In genomic region chr10:48633381-48634197, GRCh38 we compare ENCODE assay signal across 12 cellular contexts. TPM values are rescaled to one million over a fixed set of nuclear protein-coding genes. Genes with fewer than 3 reads are reported as not detected.
DNase-seq lines count a peak whose midpoint lies in the region; ATAC-seq, FAIRE-seq and TF ChIP-seq lines count a peak whose summit lies in the region.
"Had no signal": no experiment of that assay in that cellular context is flagged by ENCODE, and none has a peak within 500 bp of the region (broad histone marks: within the 10 kb centered on the region; RNA-seq: fewer than 3 reads in every experiment).

No MANE protein-coding gene starts in this region.

- H3K27me3 Mint-ChIP-seq in activated B cell treated with CpG ODN at 0.5 μM for 24 hours = peaks cover 18% of the 10 kb centered on the region

- no peak overlapping the region for H3K9ac ChIP-seq in neuronal stem cell (ENCODE audit: low read depth, low read length, poor library complexity)

- peaks cover 38% of the 10 kb centered on the region for H3K4me1 Mint-ChIP-seq in activated B cell treated with CpG ODN at 0.5 μM for 24 hours

- no peak overlapping the region for H3K4ac ChIP-seq in neuronal stem cell (ENCODE audit: low read length)

- H3K27ac Mint-ChIP-seq in activated B cell treated with CpG ODN at 0.5 μM for 24 hours = peak overlapping the region; percentile 74

- H3K4me1 ChIP-seq in neuronal stem cell (ENCODE audit: control insufficient read depth in 2 of 2, insufficient read depth in 1 of 2, low read depth in 1 of 2, low read length in 2 of 2) = no peaks in the 10 kb centered on the region
- H3K4me1 ChIP-seq: breast epithelium had no signal

- no peaks in the 10 kb centered on the region for H3K36me3 ChIP-seq in neuronal stem cell (replicated peaks in 1 of 2; ENCODE audit: control insufficient read depth in 2 of 2, insufficient read depth in 2 of 2, low read length in 2 of 2)
- H3K36me3 ChIP-seq: breast epithelium had no signal

- H3K4me2 ChIP-seq in neuronal stem cell (ENCODE audit: insufficient read depth, low read length, poor library complexity, severe bottlenecking) = no peak overlapping the region

- H3K27ac ChIP-seq in AG04450 (ENCODE audit: low read depth, low read length) (peak overlapping the region; percentile 68), neuronal stem cell (replicated peaks; ENCODE audit: low read length) (no peak overlapping the region)
- H3K27ac ChIP-seq: breast epithelium had no signal

- H3K23ac ChIP-seq in neuronal stem cell (ENCODE audit: low read depth, low read length, poor library complexity) = no peak overlapping the region

- H3K9me3 Mint-ChIP-seq in activated B cell treated with CpG ODN at 0.5 μM for 24 hours = no peaks in the 10 kb centered on the region

- ATAC-seq in HG02981 (IDR thresholded peaks at IDR 0.05; ENCODE audit: unreplicated experiment) (peak; percentile 24), activated B cell treated with CpG ODN at 0.5 μM for 24 hours (ENCODE audit: low read depth) (peak; percentile 19)

- no peak overlapping the region for H2BK15ac ChIP-seq in neuronal stem cell (ENCODE audit: low read length)

- no CpG with 5 or more reads among the region's 4 CpGs for WGBS in neuronal stem cell (ENCODE audit: extremely low coverage in 2 of 2, insufficient read length in 2 of 2, insufficient replicate concordance in 1 of 2), 2 donors

- POLR2A ChIA-PET in AG04450 (lab: Yijun Ruan, JAX) = interaction anchor here (2.0 kb wide), 1 partner anchor 27 kb away, joined by 7 read pairs; no protein-coding TSS in a partner anchor
- POLR2A ChIA-PET in activated B cell treated with CpG ODN at 0.5 μM for 24 hours (lab: Charles Lee) = interaction anchor here (0.6 to 2.0 kb wide), 6 partner anchors 22 to 317 kb away, joined by 3 to 6 read pairs (median 4); no protein-coding TSS in a partner anchor

- H4K91ac ChIP-seq in neuronal stem cell (ENCODE audit: low read depth, low read length, poor library complexity) = no peak overlapping the region

- no peak overlapping the region for H3K14ac ChIP-seq in neuronal stem cell (ENCODE audit: low read length)

- no peak overlapping the region for H2BK120ac ChIP-seq in neuronal stem cell (ENCODE audit: low read depth, low read length)

- intact Hi-C loops in activated B cell treated with CpG ODN at 0.5 μM for 24 hours (cut with micrococcal nuclease) = loop anchor here (1.0 to 2.0 kb wide), 3 partner anchors 23 to 57 kb away; no protein-coding TSS in a partner anchor

- CTCF ChIA-PET in AG04450 (lab: Charles Lee) = interaction anchor here (0.9 to 13.7 kb wide), 4 partner anchors 19 to 26 kb away, joined by 3 to 141 read pairs (median 6); no protein-coding TSS in a partner anchor
- CTCF ChIA-PET in activated B cell treated with CpG ODN at 0.5 μM for 24 hours (lab: Charles Lee) = interaction anchor here (0.6 to 2.2 kb wide), 10 partner anchors 19 to 217 kb away, joined by 3 to 15 read pairs (median 4); partner anchors contain the start of gene ARHGAP22

- TF ChIP-seq CTCF in AG04450 (IDR thresholded peaks at IDR 0.05; ENCODE audit: low read depth, low read length) (no peak), activated B cell treated with CpG ODN at 0.5 μM for 24 hours (IDR thresholded peaks at IDR 0.05) (no peak)

- no peaks in the 10 kb centered on the region for H3K79me1 ChIP-seq in neuronal stem cell (ENCODE audit: low read depth, low read length)

- no peak for DNase-seq in AG04450 (ENCODE audit: low read depth, low spot score)
- no peak for DNase-seq in GM19239 (ENCODE audit: insufficient read length, low spot score)
- no peak for DNase-seq in activated B cell treated with CpG ODN at 0.5 μM for 24 hours
- no peak for DNase-seq in COLO829 (ENCODE audit: low spot score)
- no peak for DNase-seq in neuronal stem cell (ENCODE audit: low spot score)
- DNase-seq in 8988T = no peak
- DNase-seq in cerebellar nuclear complex (lab: John Stamatoyannopoulos, UW) = no peak
- DNase-seq: COR-L47, NCI-H1105 treated with DMSO at 0.1 percent for 48 hours had no signal

- H3K18ac ChIP-seq in neuronal stem cell (ENCODE audit: low read length) = no peak overlapping the region

- H2BK12ac ChIP-seq in neuronal stem cell (ENCODE audit: low read length) = no peak overlapping the region

- H3K36me3 Mint-ChIP-seq in activated B cell treated with CpG ODN at 0.5 μM for 24 hours (ENCODE audit: low read depth) = no peaks in the 10 kb centered on the region

- no peak overlapping the region for H2AK5ac ChIP-seq in neuronal stem cell (ENCODE audit: low read depth, low read length)

- H3K4me3 Mint-ChIP-seq in activated B cell treated with CpG ODN at 0.5 μM for 24 hours = peak overlapping the region; percentile 71

- H2AFZ ChIP-seq in neuronal stem cell (ENCODE audit: low read length) = no peak overlapping the region

- H3K27me3 ChIP-seq in AG04450 (ENCODE audit: control insufficient read depth, insufficient read depth, low read length) (no peaks in the 10 kb centered on the region), neuronal stem cell (ENCODE audit: control insufficient read depth in 3 of 3, insufficient read depth in 3 of 3, low read depth in 1 of 3, low read length in 3 of 3) (no peaks in the 10 kb centered on the region)
- H3K27me3 ChIP-seq: breast epithelium had no signal

- H3K4me3 ChIP-seq in AG04450 (ENCODE audit: low read depth, low read length) (no peak overlapping the region), neuronal stem cell (ENCODE audit: low read length in 2 of 2) (no peak overlapping the region)
- H3K4me3 ChIP-seq: breast epithelium had no signal

- H4K8ac ChIP-seq in neuronal stem cell (ENCODE audit: low read depth, low read length) = no peak overlapping the region

- no peak overlapping the region for H2BK5ac ChIP-seq in neuronal stem cell (ENCODE audit: low read length)

- FAIRE-seq in GM19239 (lab: Jason Lieb, UNC) = peak; percentile 8

- no peaks in the 10 kb centered on the region for H3K9me3 ChIP-seq in AG04450 (ENCODE audit: control insufficient read depth, insufficient read depth, low read length)
- no peaks in the 10 kb centered on the region for H3K9me3 ChIP-seq in neuronal stem cell (replicated peaks in 1 of 2; ENCODE audit: control insufficient read depth in 2 of 2, insufficient read depth in 1 of 2, low read depth in 1 of 2, low read length in 2 of 2)
- H3K9me3 ChIP-seq: breast epithelium had no signal

RNA-seq across cellular contexts. Expression of gene ARHGAP22, which starts 28.7 kb away (rescaled TPM):
- 8.2 and 9.6 TPM in 2 replicates for polyA plus RNA-seq in AG04450 (2011; rRNA removed)
- 13.6 and 14.3 TPM in 2 replicates for polyA minus RNA-seq in AG04450 (2011; rRNA and poly(A)+ RNA removed)
- 0.82 and 1.5 TPM in 2 replicates for total RNA-seq in activated B cell treated with CpG ODN at 0.5 μM for 24 hours
- 4.5 TPM for polyA plus RNA-seq in neuronal stem cell (2013, experiment 1 of 2)
- 4.7 TPM for polyA plus RNA-seq in neuronal stem cell (2013, experiment 2 of 2)

RNA-seq across cellular contexts. Expression of gene WDFY4, which starts 51.1 kb away (rescaled TPM):
- not detected in 2 replicates for polyA plus RNA-seq in AG04450 (2011; rRNA removed)
- not detected in 2 replicates for polyA minus RNA-seq in AG04450 (2011; rRNA and poly(A)+ RNA removed)
- 480 and 488 TPM in 2 replicates for total RNA-seq in activated B cell treated with CpG ODN at 0.5 μM for 24 hours
- polyA plus RNA-seq in neuronal stem cell (2013, experiment 1 of 2) = 0.01 TPM
- polyA plus RNA-seq in neuronal stem cell (2013, experiment 2 of 2) = not detected
- polyA plus RNA-seq: neural cell had no signal
